In genomic region chr2:107588181-107588580, GRCh38 we compare ENCODE assay signal across 19 cellular contexts.
"Had no signal": no experiment of that assay in that cellular context is flagged by ENCODE, and none has a peak within 500 bp of the region (broad histone marks: within the 10 kb centered on the region; RNA-seq: fewer than 3 reads in every experiment).

No MANE protein-coding gene starts in this region.

- H3K27ac ChIP-seq: hepatocyte, neural progenitor cell, ovary had no signal

- H3K4me3 Mint-ChIP-seq: natural killer cell treated with Interleukin-12 subunit alpha and Interleukin-12 subunit beta and Interleukin-15 and Interleukin-18, amount 100 ng/mL, for 72 hours; neural progenitor cell had no signal

- H3K9me3 Mint-ChIP-seq: natural killer cell treated with Interleukin-12 subunit alpha and Interleukin-12 subunit beta and Interleukin-15 and Interleukin-18, amount 100 ng/mL, for 72 hours; neural progenitor cell had no signal

- H3K36me3 Mint-ChIP-seq: natural killer cell treated with Interleukin-12 subunit alpha and Interleukin-12 subunit beta and Interleukin-15 and Interleukin-18, amount 100 ng/mL, for 72 hours; neural progenitor cell had no signal

- H3K27me3 Mint-ChIP-seq: natural killer cell treated with Interleukin-12 subunit alpha and Interleukin-12 subunit beta and Interleukin-15 and Interleukin-18, amount 100 ng/mL, for 72 hours had no signal

- H3K27ac Mint-ChIP-seq: natural killer cell treated with Interleukin-12 subunit alpha and Interleukin-12 subunit beta and Interleukin-15 and Interleukin-18, amount 100 ng/mL, for 72 hours; neural progenitor cell had no signal

- DNase-seq: dermis blood vessel endothelial cell; effector CD8-positive, alpha-beta T cell; foreskin melanocyte; head of caudate nucleus; kidney; left colon; left ventricle myocardium superior; mesenchymal stem cell; midbrain; nucleus accumbens; ovary; right cardiac atrium; small intestine; stimulated activated CD4-positive, alpha-beta T cell treated with anti-CD3 and anti-CD28 coated beads, Interleukin-12 subunit alpha, Interleukin-12 subunit beta, amount 100 ng/mL, for 4 hours; stimulated activated naive CD4-positive, alpha-beta T cell treated with Interleukin-2 at 50 U/mL for 16 hours; trophoblast cell had no signal
